21 cellular contexts compared by ENCODE assay signal in the genomic region with DNA sequence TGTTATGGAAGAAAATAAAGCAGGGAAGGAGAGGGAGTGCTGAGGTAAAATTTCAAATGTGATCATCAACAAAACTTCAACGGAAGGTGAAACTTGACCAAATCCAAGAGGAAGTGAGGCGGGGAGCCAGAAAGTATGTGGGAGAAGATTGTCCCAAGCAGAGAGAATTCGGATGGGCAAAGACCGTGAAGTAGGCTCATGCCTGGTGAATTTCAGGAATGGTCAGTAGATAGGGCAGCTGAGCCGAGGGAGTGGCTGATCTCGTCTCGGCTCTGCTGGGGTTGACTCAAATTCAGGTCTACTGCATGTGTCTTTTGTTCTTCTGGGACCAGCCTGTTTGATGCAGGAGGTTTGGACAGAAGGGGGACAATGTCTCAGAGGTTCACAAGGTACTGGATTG. TPM values are rescaled to one million over a fixed set of nuclear protein-coding genes. Genes with fewer than 3 reads are reported as not detected.
"Had no signal": no experiment of that assay in that cellular context is flagged by ENCODE, and none has a peak within 500 bp of the region (broad histone marks: within the 10 kb centered on the region; RNA-seq: fewer than 3 reads in every experiment).

No MANE protein-coding gene starts in this region.

- DNase-seq: central memory CD4-positive, alpha-beta T cell; effector CD4-positive, alpha-beta T cell; endodermal cell; foreskin melanocyte; heart left ventricle; hippocampal formation; left lung; mesenchymal stem cell; midbrain; naive thymus-derived CD4-positive, alpha-beta T cell; posterior cingulate gyrus; right cardiac atrium; stimulated activated CD4-positive, alpha-beta T cell treated with anti-CD3 and anti-CD28 coated beads, Interleukin-4, amount 100 ng/mL, for 1 hour; tibial artery; upper lobe of right lung had no signal

- H3K27ac ChIP-seq: coronary artery, heart left ventricle, left lung, neutrophil, tibial artery, upper lobe of right lung had no signal

- H3K4me3 ChIP-seq: coronary artery, heart left ventricle, left lung, lung, tibial artery, upper lobe of right lung had no signal

- H3K36me3 ChIP-seq: heart left ventricle, left lung, neutrophil, tibial artery, upper lobe of right lung had no signal

- H3K4me1 ChIP-seq: left lung, tibial artery, upper lobe of right lung had no signal

- H3K9me3 ChIP-seq: heart left ventricle, left lung, neutrophil, tibial artery, upper lobe of right lung had no signal

- ATAC-seq: heart left ventricle; left lung; naive thymus-derived CD4-positive, alpha-beta T cell; right cardiac atrium; stimulated activated memory B cell treated with anti-CD40 and anti-IgM and Interleukin-4, amounts not matched to agents 10 μg/mL and 1 μg/mL and 100 μg/mL, for 72 hours; upper lobe of right lung had no signal

RNA-seq across cellular contexts. Expression of gene TCF15, which starts 59.5 kb away (rescaled TPM):
- total RNA-seq: naive thymus-derived CD4-positive, alpha-beta T cell; osteoblast had no signal
- polyA plus RNA-seq: naive thymus-derived CD4-positive, alpha-beta T cell; neural cell had no signal
